Comparison of ENCODE assay signal across 22 cellular contexts in the genomic region with DNA sequence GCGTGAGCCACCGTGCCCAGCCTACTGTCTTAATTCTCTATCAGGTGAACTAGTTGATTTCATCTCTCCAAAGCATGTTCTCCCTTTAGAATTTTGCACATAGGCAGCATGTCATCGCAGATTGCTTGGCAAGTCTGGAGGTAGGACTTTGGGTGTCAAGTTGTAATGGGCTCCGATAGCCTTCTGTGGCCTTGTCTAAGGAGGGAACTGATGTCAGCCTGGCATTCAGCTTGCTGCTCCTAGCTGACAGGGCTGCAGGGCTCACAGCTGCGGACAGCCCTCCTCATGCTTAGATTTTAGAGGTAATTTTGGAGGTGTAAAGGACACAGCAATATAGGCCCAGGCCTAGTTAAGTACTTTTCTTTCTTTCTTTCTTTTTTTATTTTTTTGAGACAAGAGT. TPM values are rescaled to one million over a fixed set of nuclear protein-coding genes. Genes with fewer than 3 reads are reported as not detected.
DNase-seq lines count a peak whose midpoint lies in the region; ATAC-seq and TF ChIP-seq lines count a peak whose summit lies in the region.
"Had no signal": no experiment of that assay in that cellular context is flagged by ENCODE, and none has a peak within 500 bp of the region (broad histone marks: within the 10 kb centered on the region; RNA-seq: fewer than 3 reads in every experiment).

No MANE protein-coding gene starts in this region.

- H3K4me2 ChIP-seq in trophoblast cell (ENCODE audit: low read length), result no peak overlapping the region
- H3K4me2 ChIP-seq: A549; BLaER1 treated with 17β-estradiol and CSF1 and Interleukin-3, amounts not matched to agents 10 nM and 100 nM had no signal

- no peak overlapping the region for H3K9ac ChIP-seq in trophoblast cell (ENCODE audit: low read length)
- H3K9ac ChIP-seq: BLaER1 treated with 17β-estradiol and CSF1 and Interleukin-3, amounts not matched to agents 10 nM and 100 nM; GM23248 had no signal

- no peak overlapping the region for H2BK12ac ChIP-seq in trophoblast cell (ENCODE audit: low read length)

- H2AK5ac ChIP-seq in trophoblast cell (ENCODE audit: low read length), result no peak overlapping the region

- H2BK5ac ChIP-seq in trophoblast cell (ENCODE audit: low read depth, low read length, poor library complexity), result no peak overlapping the region

- 63 to 66% methylated on average over 5 of the region's 5 CpGs for WGBS in heart right ventricle, 2 donors
- WGBS in trophoblast cell (ENCODE audit: extremely low coverage, insufficient coverage, insufficient read length), result no CpG with 5 or more reads among the region's 5 CpGs

- intact Hi-C loops in Right ventricle myocardium superior (cut with DNase I) (no loop called here), cardiac septum (cut with DNase I) (no loop called here), heart right ventricle (cut with DNase I) (no loop called here)

- no peak overlapping the region for H3K23ac ChIP-seq in trophoblast cell (ENCODE audit: low read length)

- ATAC-seq in Right ventricle myocardium superior (ENCODE audit: poor library complexity), result peak; percentile 80
- ATAC-seq in heart right ventricle, result peak; percentile 66 to 92 (median 81)
- ATAC-seq in foreskin keratinocyte, result no peak
- no peak for ATAC-seq in HG03175 (IDR thresholded peaks at IDR 0.05; ENCODE audit: unreplicated experiment)
- ATAC-seq in HG03378 (IDR thresholded peaks at IDR 0.05; ENCODE audit: unreplicated experiment), result no peak
- ATAC-seq: A549, Panc1 had no signal

- H3K9me3 ChIP-seq in heart right ventricle, result no peaks in the 10 kb centered on the region
- H3K9me3 ChIP-seq in trophoblast cell (ENCODE audit: insufficient read depth, low read depth, low read length), result no peaks in the 10 kb centered on the region
- H3K9me3 ChIP-seq: A549; BLaER1 treated with 17β-estradiol and CSF1 and Interleukin-3, amounts not matched to agents 10 nM and 100 nM; MG63 had no signal

- no peak overlapping the region for H3K14ac ChIP-seq in trophoblast cell (ENCODE audit: low read length)

- no peak overlapping the region for H3K4me3 ChIP-seq in heart right ventricle
- H3K4me3 ChIP-seq in trophoblast cell (ENCODE audit: low read depth, low read length), result no peak overlapping the region
- H3K4me3 ChIP-seq: A549; BLaER1 treated with 17β-estradiol and CSF1 and Interleukin-3, amounts not matched to agents 10 nM and 100 nM; GM23248; MG63; SK-N-MC had no signal

- H4K91ac ChIP-seq in trophoblast cell (ENCODE audit: low read depth, low read length), result no peak overlapping the region

- H4K8ac ChIP-seq in trophoblast cell (ENCODE audit: low read depth, low read length), result no peak overlapping the region

- peak overlapping the region in 4 of 10 donors; percentile 25 to 54 (median 41) for H3K27ac ChIP-seq in heart right ventricle
- no peak overlapping the region for H3K27ac ChIP-seq in trophoblast cell (ENCODE audit: low read depth, low read length)
- H3K27ac ChIP-seq in foreskin keratinocyte, result no peak overlapping the region
- H3K27ac ChIP-seq: A549; BLaER1 treated with 17β-estradiol and CSF1 and Interleukin-3, amounts not matched to agents 10 nM and 100 nM; GM23248; RWPE1; SK-N-MC had no signal

- no peak overlapping the region for H4K12ac ChIP-seq in trophoblast cell (ENCODE audit: low read depth, low read length)

- no peak overlapping the region for H2AFZ ChIP-seq in trophoblast cell (ENCODE audit: insufficient read depth, low read length, poor library complexity)
- H2AFZ ChIP-seq: GM23248 had no signal

- DNase-seq in Right ventricle myocardium superior, result no peak
- DNase-seq in cardiac septum (ENCODE audit: low spot score), result no peak
- DNase-seq in heart right ventricle, result no peak
- DNase-seq in trophoblast cell, result no peak
- DNase-seq in foreskin keratinocyte, result no peak
- DNase-seq: AML-193; CD4-positive, alpha-beta T cell; COR-L47; GM23248; H7; KG1; MG63; NCI-H2029 treated with DMSO at 0.1 percent for 48 hours; NCI-H526 treated with DMSO at 0.1 percent for 48 hours; SIG-M5 had no signal

- H3K79me2 ChIP-seq in trophoblast cell (ENCODE audit: control insufficient read depth, insufficient read depth, low read length, poor library complexity), result peaks cover 2% of the 10 kb centered on the region

- peaks cover 0 to 24% (median 0%) of the 10 kb centered on the region in 9 donors for H3K36me3 ChIP-seq in heart right ventricle
- H3K36me3 ChIP-seq in trophoblast cell (ENCODE audit: control insufficient read depth in 1 of 2, insufficient read depth in 2 of 2, low read length in 2 of 2), result peaks cover 2 to 3% of the 10 kb centered on the region in 2 experiments
- H3K36me3 ChIP-seq: MG63 had no signal

- H3K79me1 ChIP-seq in trophoblast cell (ENCODE audit: low read length), result no peaks in the 10 kb centered on the region

- peak overlapping the region; percentile 47 for H3K4ac ChIP-seq in trophoblast cell (ENCODE audit: low read depth, low read length)

- no peak overlapping the region for H3K18ac ChIP-seq in trophoblast cell (ENCODE audit: low read length)

- H3K27me3 ChIP-seq in heart right ventricle (no peaks in the 10 kb centered on the region), trophoblast cell (ENCODE audit: insufficient read depth, low read length) (no peaks in the 10 kb centered on the region), foreskin keratinocyte (no peaks in the 10 kb centered on the region)
- H3K27me3 ChIP-seq: BLaER1 treated with 17β-estradiol and CSF1 and Interleukin-3, amounts not matched to agents 10 nM and 100 nM; MG63 had no signal

- no peak for TF ChIP-seq CTCF in heart right ventricle (IDR thresholded peaks at IDR 0.05)
- no peak for TF ChIP-seq CTCF in foreskin keratinocyte (conservative IDR thresholded peaks at IDR 0.05)

- H2BK120ac ChIP-seq in trophoblast cell (ENCODE audit: insufficient read depth, low read length, poor library complexity), result no peak overlapping the region

- H3K4me1 ChIP-seq in heart right ventricle, result peaks cover 4 to 99% (median 87%) of the 10 kb centered on the region in 9 donors
- peaks cover 7 to 12% of the 10 kb centered on the region in 2 experiments for H3K4me1 ChIP-seq in trophoblast cell (ENCODE audit: control insufficient read depth in 1 of 2, insufficient read depth in 2 of 2, low read length in 2 of 2)
- no peaks in the 10 kb centered on the region for H3K4me1 ChIP-seq in foreskin keratinocyte

RNA-seq across cellular contexts. Expression of gene CHMP4B, which starts 11.3 kb away (rescaled TPM):
- total RNA-seq in Right ventricle myocardium superior (101 TPM), cardiac septum (101 TPM), heart right ventricle (100 to 1,000 TPM in 6 of 10 donors, 10 to 100 TPM in 4; 88.3 to 137 (median 103) TPM), foreskin keratinocyte (40.6 and 47.4 TPM in 2 replicates)
- polyA plus RNA-seq in heart right ventricle (100 to 1,000 TPM in 1 of 2 donors, 10 to 100 TPM in 1; 87.5 to 246 TPM), foreskin keratinocyte (88.5 and 96.2 TPM in 2 replicates)
- 95.8 and 99.2 TPM in 2 replicates for polyA plus RNA-seq in trophoblast cell (2013)

Comparison
In these comparisons a context has a peak if more than half of its experiments do, and no peak if none do; other contexts are left out.
1. ATAC-seq: peak in Right ventricle myocardium superior (single experiment) and heart right ventricle (8 of 8); none in foreskin keratinocyte (single experiment), HG03175 (single experiment) and HG03378 (single experiment).